ENCODE assay signal across 2 cellular contexts in the genomic region with DNA sequence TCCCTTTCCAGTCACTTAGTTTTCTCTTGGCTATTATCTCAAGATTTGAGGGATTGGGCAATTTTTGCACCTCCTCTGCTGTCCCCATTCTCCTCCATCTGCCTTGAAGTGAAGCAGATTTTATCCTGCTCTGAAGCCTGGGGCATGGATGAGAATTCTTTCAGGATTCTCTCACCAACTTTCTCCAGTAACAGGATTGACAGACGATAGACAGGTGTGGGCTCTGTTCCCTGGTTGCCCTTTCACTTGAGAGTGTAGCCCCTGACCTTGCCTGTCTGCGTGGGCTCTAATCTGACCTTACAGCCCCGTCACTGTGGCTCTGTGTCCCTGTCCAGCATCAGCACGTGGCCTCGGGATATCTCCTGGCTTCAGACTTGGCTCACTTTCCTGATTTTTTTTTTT.
TF ChIP-seq lines count a peak whose summit lies in the region.

No MANE protein-coding gene starts in this region.

TF ChIP-seq in IMR-90, 13 proteins besides CTCF, POLR2A, EP300 and RAD21:
- TF ChIP-seq SMC3 (IDR thresholded peaks at IDR 0.05; ENCODE audit: low read depth, low read length) (no peak), RCOR1 (IDR thresholded peaks at IDR 0.05; ENCODE audit: insufficient replicate concordance, low read length) (no peak), MXI1 (IDR thresholded peaks at IDR 0.05; ENCODE audit: borderline replicate concordance, low read depth, low read length) (no peak), RFX5 (IDR thresholded peaks at IDR 0.05; ENCODE audit: low read depth, low read length) (no peak), MAFK (IDR thresholded peaks at IDR 0.05; ENCODE audit: low read depth, low read length) (no peak), FOS (IDR thresholded peaks at IDR 0.05; ENCODE audit: low read depth, low read length) (no peak), BHLHE40 (IDR thresholded peaks at IDR 0.05; ENCODE audit: low read depth, low read length) (peak; percentile 13; the same call in 1 of the 2 replicates), CHD1 (IDR thresholded peaks at IDR 0.05; ENCODE audit: low read depth, low read length) (no peak), CEBPB (IDR thresholded peaks at IDR 0.05; ENCODE audit: low read depth, low read length) (peak; percentile 13; the same call in 1 of the 2 replicates), MAZ (IDR thresholded peaks at IDR 0.05; ENCODE audit: borderline replicate concordance, low read depth, low read length) (no peak), NFE2L2 (IDR thresholded peaks at IDR 0.05; ENCODE audit: low read depth, low read length) (no peak)
- TF ChIP-seq, protein P1, sequence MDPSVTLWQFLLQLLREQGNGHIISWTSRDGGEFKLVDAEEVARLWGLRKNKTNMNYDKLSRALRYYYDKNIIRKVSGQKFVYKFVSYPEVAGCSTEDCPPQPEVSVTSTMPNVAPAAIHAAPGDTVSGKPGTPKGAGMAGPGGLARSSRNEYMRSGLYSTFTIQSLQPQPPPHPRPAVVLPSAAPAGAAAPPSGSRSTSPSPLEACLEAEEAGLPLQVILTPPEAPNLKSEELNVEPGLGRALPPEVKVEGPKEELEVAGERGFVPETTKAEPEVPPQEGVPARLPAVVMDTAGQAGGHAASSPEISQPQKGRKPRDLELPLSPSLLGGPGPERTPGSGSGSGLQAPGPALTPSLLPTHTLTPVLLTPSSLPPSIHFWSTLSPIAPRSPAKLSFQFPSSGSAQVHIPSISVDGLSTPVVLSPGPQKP (IDR thresholded peaks at IDR 0.05; ENCODE audit: borderline replicate concordance, low read depth, low read length), result no peak
- TF ChIP-seq, protein P2, sequence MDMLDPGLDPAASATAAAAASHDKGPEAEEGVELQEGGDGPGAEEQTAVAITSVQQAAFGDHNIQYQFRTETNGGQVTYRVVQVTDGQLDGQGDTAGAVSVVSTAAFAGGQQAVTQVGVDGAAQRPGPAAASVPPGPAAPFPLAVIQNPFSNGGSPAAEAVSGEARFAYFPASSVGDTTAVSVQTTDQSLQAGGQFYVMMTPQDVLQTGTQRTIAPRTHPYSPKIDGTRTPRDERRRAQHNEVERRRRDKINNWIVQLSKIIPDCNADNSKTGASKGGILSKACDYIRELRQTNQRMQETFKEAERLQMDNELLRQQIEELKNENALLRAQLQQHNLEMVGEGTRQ (IDR thresholded peaks at IDR 0.05; ENCODE audit: low read depth, low read length), result no peak

TF ChIP-seq in K562, 482 proteins besides CTCF, POLR2A, EP300 and RAD21 (continues in another document):
- TF ChIP-seq, protein P3, sequence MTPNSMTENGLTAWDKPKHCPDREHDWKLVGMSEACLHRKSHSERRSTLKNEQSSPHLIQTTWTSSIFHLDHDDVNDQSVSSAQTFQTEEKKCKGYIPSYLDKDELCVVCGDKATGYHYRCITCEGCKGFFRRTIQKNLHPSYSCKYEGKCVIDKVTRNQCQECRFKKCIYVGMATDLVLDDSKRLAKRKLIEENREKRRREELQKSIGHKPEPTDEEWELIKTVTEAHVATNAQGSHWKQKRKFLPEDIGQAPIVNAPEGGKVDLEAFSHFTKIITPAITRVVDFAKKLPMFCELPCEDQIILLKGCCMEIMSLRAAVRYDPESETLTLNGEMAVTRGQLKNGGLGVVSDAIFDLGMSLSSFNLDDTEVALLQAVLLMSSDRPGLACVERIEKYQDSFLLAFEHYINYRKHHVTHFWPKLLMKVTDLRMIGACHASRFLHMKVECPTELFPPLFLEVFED (CRISPR knock-in tag; conservative IDR thresholded peaks at IDR 0.05), result no peak
- TF ChIP-seq DACH1 (IDR thresholded peaks at IDR 0.05; ENCODE audit: partially characterized antibody), result no peak
- TF ChIP-seq ERF (CRISPR knock-in tag; IDR thresholded peaks at IDR 0.05), result no peak
- TF ChIP-seq, protein P4, sequence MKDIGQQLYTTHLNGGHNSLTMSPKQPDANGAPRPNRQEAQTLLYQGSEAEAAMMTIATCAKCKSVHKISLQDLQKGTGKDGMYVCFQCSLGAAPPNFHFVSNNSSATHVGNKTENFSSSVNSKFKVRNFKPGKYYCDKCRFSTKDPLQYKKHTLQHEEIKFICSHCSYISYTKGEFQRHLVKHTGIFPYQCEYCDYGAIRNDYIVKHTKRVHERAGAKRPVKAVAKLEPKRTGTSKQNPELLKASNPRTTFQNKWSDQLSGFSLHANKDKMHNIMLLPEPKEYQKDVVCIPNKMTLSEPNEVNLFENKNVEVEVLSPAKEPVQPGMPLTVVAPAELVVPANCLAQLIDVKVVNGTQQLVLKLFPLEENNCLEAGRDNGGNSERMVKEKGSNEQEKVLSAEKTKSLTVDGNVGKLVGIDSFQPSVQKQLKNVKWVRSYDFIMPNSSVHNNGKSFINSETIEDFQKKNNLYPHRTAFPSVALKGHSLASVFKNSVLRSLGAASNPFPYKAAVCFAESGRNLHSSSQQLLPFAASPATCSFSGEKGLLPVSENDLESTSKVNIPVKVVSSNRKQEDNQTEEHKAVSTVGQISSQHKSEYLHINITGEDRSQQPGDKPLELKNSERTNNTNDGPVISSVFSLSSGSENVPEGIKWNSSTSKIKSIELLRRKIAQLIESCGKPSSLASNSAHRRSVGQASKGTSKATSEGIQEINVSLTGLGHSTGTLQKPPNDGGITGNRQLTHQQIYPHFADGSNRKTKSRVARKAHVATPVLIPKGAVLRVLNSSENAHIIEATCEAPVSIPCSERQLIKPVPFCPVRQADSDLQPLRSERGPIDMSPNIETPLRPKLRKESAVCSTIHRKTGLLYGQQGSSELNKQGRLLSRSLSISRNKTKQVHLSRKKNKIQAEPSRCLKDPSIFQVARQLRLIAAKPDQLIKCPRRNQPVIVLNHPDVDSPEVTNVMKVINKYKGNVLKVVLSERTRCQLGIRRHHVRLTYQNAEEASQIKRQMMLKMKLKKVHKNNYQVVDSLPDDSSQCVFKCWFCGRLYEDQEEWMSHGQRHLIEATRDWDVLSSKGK (CRISPR knock-in tag; IDR thresholded peaks at IDR 0.05), result no peak
- no peak for TF ChIP-seq CTBP1 (IDR thresholded peaks at IDR 0.05; ENCODE audit: borderline replicate concordance)
- no peak for TF ChIP-seq PHF20 (IDR thresholded peaks at IDR 0.05; ENCODE audit: partially characterized antibody)
- TF ChIP-seq, protein P5, sequence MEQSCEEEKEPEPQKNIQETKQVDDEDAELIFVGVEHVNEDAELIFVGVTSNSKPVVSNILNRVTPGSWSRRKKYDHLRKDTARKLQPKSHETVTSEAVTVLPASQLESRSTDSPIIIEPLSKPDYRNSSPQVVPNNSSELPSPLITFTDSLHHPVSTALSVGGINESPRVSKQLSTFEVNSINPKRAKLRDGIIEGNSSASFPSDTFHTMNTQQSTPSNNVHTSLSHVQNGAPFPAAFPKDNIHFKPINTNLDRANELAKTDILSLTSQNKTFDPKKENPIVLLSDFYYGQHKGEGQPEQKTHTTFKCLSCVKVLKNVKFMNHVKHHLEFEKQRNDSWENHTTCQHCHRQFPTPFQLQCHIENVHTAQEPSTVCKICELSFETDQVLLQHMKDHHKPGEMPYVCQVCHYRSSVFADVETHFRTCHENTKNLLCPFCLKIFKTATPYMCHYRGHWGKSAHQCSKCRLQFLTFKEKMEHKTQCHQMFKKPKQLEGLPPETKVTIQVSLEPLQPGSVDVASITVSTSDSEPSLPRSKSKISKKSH (CRISPR knock-in tag; IDR thresholded peaks at IDR 0.05), result no peak
- no peak for TF ChIP-seq ZNF57 (CRISPR knock-in tag; IDR thresholded peaks at IDR 0.05)
- TF ChIP-seq SMARCB1 (IDR thresholded peaks at IDR 0.05; ENCODE audit: insufficient read length, low read depth), result no peak
- TF ChIP-seq ZNF408 (CRISPR knock-in tag; IDR thresholded peaks at IDR 0.05; ENCODE audit: low read depth), result no peak
- TF ChIP-seq, protein P6, sequence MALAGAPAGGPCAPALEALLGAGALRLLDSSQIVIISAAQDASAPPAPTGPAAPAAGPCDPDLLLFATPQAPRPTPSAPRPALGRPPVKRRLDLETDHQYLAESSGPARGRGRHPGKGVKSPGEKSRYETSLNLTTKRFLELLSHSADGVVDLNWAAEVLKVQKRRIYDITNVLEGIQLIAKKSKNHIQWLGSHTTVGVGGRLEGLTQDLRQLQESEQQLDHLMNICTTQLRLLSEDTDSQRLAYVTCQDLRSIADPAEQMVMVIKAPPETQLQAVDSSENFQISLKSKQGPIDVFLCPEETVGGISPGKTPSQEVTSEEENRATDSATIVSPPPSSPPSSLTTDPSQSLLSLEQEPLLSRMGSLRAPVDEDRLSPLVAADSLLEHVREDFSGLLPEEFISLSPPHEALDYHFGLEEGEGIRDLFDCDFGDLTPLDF (CRISPR knock-in tag; IDR thresholded peaks at IDR 0.05), result no peak
- TF ChIP-seq, protein P7, sequence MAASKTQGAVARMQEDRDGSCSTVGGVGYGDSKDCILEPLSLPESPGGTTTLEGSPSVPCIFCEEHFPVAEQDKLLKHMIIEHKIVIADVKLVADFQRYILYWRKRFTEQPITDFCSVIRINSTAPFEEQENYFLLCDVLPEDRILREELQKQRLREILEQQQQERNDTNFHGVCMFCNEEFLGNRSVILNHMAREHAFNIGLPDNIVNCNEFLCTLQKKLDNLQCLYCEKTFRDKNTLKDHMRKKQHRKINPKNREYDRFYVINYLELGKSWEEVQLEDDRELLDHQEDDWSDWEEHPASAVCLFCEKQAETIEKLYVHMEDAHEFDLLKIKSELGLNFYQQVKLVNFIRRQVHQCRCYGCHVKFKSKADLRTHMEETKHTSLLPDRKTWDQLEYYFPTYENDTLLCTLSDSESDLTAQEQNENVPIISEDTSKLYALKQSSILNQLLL (CRISPR knock-in tag; IDR thresholded peaks at IDR 0.05; ENCODE audit: borderline replicate concordance), result no peak
- peak; percentile 35; the same call in 1 of the 2 replicates for TF ChIP-seq MYC (IDR thresholded peaks at IDR 0.05; ENCODE audit: low read depth, low read length)
- TF ChIP-seq MYC (CRISPR knock-in tag; IDR thresholded peaks at IDR 0.05; ENCODE audit: borderline replicate concordance, low read depth), result no peak
- TF ChIP-seq, protein P8, sequence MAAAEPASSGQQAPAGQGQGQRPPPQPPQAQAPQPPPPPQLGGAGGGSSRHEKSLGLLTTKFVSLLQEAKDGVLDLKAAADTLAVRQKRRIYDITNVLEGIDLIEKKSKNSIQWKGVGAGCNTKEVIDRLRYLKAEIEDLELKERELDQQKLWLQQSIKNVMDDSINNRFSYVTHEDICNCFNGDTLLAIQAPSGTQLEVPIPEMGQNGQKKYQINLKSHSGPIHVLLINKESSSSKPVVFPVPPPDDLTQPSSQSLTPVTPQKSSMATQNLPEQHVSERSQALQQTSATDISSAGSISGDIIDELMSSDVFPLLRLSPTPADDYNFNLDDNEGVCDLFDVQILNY (CRISPR knock-in tag; IDR thresholded peaks at IDR 0.05), result no peak
- no peak for TF ChIP-seq PHF21A (IDR thresholded peaks at IDR 0.05; ENCODE audit: borderline replicate concordance, low read depth)
- no peak for TF ChIP-seq PTBP1 (IDR thresholded peaks at IDR 0.05; ENCODE audit: low read depth, low read length)
- no peak for TF ChIP-seq CBX1 (IDR thresholded peaks at IDR 0.05; ENCODE audit: low read depth)
- no peak for TF ChIP-seq TARDBP (IDR thresholded peaks at IDR 0.05)
- no peak for TF ChIP-seq ZNF239 (CRISPR knock-in tag; IDR thresholded peaks at IDR 0.05)
- peak; percentile 66; the same call in 1 of the 2 replicates for TF ChIP-seq EHMT2 (IDR thresholded peaks at IDR 0.05)
- TF ChIP-seq ZC3H11A (IDR thresholded peaks at IDR 0.05; ENCODE audit: low read depth, low read length), result no peak
- TF ChIP-seq MIER1 (IDR thresholded peaks at IDR 0.05; ENCODE audit: low read depth), result 0 out of 2 replicates have a peak, but pooled peaks have one; percentile 49
- TF ChIP-seq, protein P9, sequence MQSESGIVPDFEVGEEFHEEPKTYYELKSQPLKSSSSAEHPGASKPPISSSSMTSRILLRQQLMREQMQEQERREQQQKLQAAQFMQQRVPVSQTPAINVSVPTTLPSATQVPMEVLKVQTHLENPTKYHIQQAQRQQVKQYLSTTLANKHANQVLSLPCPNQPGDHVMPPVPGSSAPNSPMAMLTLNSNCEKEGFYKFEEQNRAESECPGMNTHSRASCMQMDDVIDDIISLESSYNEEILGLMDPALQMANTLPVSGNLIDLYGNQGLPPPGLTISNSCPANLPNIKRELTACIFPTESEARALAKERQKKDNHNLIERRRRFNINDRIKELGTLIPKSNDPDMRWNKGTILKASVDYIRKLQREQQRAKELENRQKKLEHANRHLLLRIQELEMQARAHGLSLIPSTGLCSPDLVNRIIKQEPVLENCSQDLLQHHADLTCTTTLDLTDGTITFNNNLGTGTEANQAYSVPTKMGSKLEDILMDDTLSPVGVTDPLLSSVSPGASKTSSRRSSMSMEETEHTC (IDR thresholded peaks at IDR 0.05), result no peak
- no peak for TF ChIP-seq ZNF79 (CRISPR knock-in tag; IDR thresholded peaks at IDR 0.05; ENCODE audit: low read depth)
- TF ChIP-seq OTX1 (CRISPR knock-in tag; IDR thresholded peaks at IDR 0.05), result no peak
- TF ChIP-seq PHTF2 (CRISPR knock-in tag; IDR thresholded peaks at IDR 0.05), result no peak
- no peak for TF ChIP-seq FOXK1 (CRISPR knock-in tag; IDR thresholded peaks at IDR 0.05; ENCODE audit: borderline replicate concordance)
- no peak for TF ChIP-seq CHCHD3 (CRISPR knock-in tag; IDR thresholded peaks at IDR 0.05)
- TF ChIP-seq, protein P2 (CRISPR knock-in tag; IDR thresholded peaks at IDR 0.05), result peak; percentile 26; the same call in 1 of the 2 replicates
- no peak for TF ChIP-seq THRAP3 (IDR thresholded peaks at IDR 0.05; ENCODE audit: borderline replicate concordance)
- no peak for TF ChIP-seq NR2F6 (CRISPR knock-in tag; IDR thresholded peaks at IDR 0.05)
- no peak for TF ChIP-seq MAFG (tag; conservative IDR thresholded peaks at IDR 0.05)
- TF ChIP-seq POLR2AphosphoS2 (IDR thresholded peaks at IDR 0.05; ENCODE audit: low read length), result no peak
- TF ChIP-seq FOXP1 (CRISPR knock-in tag; IDR thresholded peaks at IDR 0.05), result no peak
- no peak for TF ChIP-seq SIX5 (IDR thresholded peaks at IDR 0.05; ENCODE audit: borderline replicate concordance in 1 of 2, insufficient read depth in 1 of 2, low read depth in 1 of 2, low read length in 2 of 2)
- TF ChIP-seq PHF8 (IDR thresholded peaks at IDR 0.05; ENCODE audit: borderline replicate concordance, low read length), result no peak
- TF ChIP-seq YY1 (IDR thresholded peaks at IDR 0.05; ENCODE audit: borderline replicate concordance in 1 of 3, control insufficient read depth in 1 of 3, extremely low read depth in 1 of 3, insufficient read depth in 3 of 3, insufficient read length in 1 of 3, insufficient replicate concordance in 2 of 3, low read depth in 1 of 3, low read length in 2 of 3), result no peak
- TF ChIP-seq ZNF778 (CRISPR knock-in tag; IDR thresholded peaks at IDR 0.05), result no peak
